8 cellular contexts compared by ENCODE assay signal in the genomic region with DNA sequence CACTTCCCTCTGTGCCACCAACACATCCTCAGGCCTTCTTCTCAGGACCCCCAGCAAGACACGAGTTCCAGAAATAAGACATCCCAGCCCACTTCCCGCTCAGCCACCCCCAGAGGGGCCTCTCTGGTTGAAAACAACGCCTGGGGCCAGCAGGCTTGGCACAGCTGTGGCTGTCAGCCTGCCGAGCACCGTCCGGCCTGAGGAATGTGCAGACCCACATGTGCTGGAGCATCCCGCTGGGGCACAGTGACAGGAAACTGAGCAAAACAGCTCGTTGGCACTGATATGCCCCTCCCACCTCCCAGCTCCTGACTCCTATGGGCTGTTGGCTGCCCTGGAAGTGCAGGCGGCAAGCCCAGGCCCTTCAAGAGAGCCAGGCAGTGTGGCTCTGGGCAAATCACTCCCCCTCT. TPM values are rescaled to one million over a fixed set of nuclear protein-coding genes. Genes with fewer than 3 reads are reported as not detected.
A peak's percentile ranks its signal among the peaks of the same experiment; 100 is the strongest.
DNase-seq lines count a peak whose midpoint lies in the region; ATAC-seq, FAIRE-seq and TF ChIP-seq lines count a peak whose summit lies in the region.

No MANE protein-coding gene starts in this region.

- CTCF ChIA-PET in GM12878 (lab: Yijun Ruan, JAX) = interaction anchor here (1.2 to 18.0 kb wide), 7 partner anchors 9 to 88 kb away, joined by 3 to 525 read pairs (median 36); no protein-coding TSS in a partner anchor

- TF ChIP-seq POLR2A in GM12878 (IDR thresholded peaks at IDR 0.05; ENCODE audit: low read depth, low read length) = no peak

- H3K27ac ChIP-seq in GM12878 (ENCODE audit: control insufficient read depth, insufficient read depth) (peak overlapping the region; percentile 90), layer of hippocampus (ENCODE audit: low read depth, low read length) (peak overlapping the region; percentile 58), stomach smooth muscle (ENCODE audit: low read length) (no peak overlapping the region)

- DNase-seq in DMS79 (lab: John Stamatoyannopoulos, UW) (peak; percentile 97), MG63 (peak; percentile 74), GM12878 (ENCODE audit: low read depth, low spot score) (no peak), NCI-H524 (lab: John Stamatoyannopoulos, UW) (no peak), DMS114 treated with DMSO at 0.1 percent for 48 hours (lab: John Stamatoyannopoulos, UW; ENCODE audit: unreplicated experiment) (no peak)

- TF ChIP-seq RAD21 in GM12878 (IDR thresholded peaks at IDR 0.05; ENCODE audit: insufficient read depth, low read depth, low read length) = no peak

- H3K9me3 ChIP-seq in MG63 = no peaks in the 10 kb centered on the region
- H3K9me3 ChIP-seq in GM12878 (replicated peaks; ENCODE audit: control insufficient read depth, insufficient read depth, low read length) = no peaks in the 10 kb centered on the region
- H3K9me3 ChIP-seq in stomach smooth muscle (ENCODE audit: control insufficient read depth in 2 of 2, low read length in 2 of 2) = no peaks in the 10 kb centered on the region

- no peak for TF ChIP-seq CTCF in GM12878 (IDR thresholded peaks at IDR 0.05 in 2 of 3, conservative IDR thresholded peaks at IDR 0.05 in 1 of 3; ENCODE audit: control insufficient read depth in 2 of 3, extremely low read depth in 1 of 3, insufficient read depth in 1 of 3, low read depth in 3 of 3, low read length in 3 of 3)

- in situ Hi-C loops in GM12878 (cut with MboI) = loop anchor here (10.0 kb wide), 1 partner anchor 1540 kb away; a partner anchor contains a TSS

- H3K4me2 ChIP-seq in GM12878 (ENCODE audit: control insufficient read depth, insufficient read depth) = peak overlapping the region; percentile 92

- no peak overlapping the region for H2AFZ ChIP-seq in GM12878 (ENCODE audit: control insufficient read depth, low read depth, low read length)

- peaks cover 54% of the 10 kb centered on the region for H3K79me2 ChIP-seq in GM12878 (ENCODE audit: control insufficient read depth, insufficient read depth, low read length)

- SMC1A ChIA-PET in GM12878 (lab: Charles Lee; ENCODE audit: uncharacterized antibody, unreplicated experiment) = interaction anchor here (0.7 to 5.1 kb wide), 13 partner anchors 10 to 72 kb away, joined by 3 to 74 read pairs (median 6); a partner anchor contains a TSS

- POLR2A ChIA-PET in GM12878 (lab: Charles Lee) = interaction anchor here (0.9 to 11.3 kb wide), 4 partner anchors 12 to 34 kb away, joined by 4 to 276 read pairs (median 8); no protein-coding TSS in a partner anchor

- H3K9ac ChIP-seq in GM12878 (ENCODE audit: control insufficient read depth, insufficient read depth, low read length) (peak overlapping the region; percentile 86), stomach smooth muscle (ENCODE audit: low read length in 2 of 2) (no peak overlapping the region)

- no peak overlapping the region for H3K4me3 ChIP-seq in MG63
- peak overlapping the region; percentile 85 for H3K4me3 ChIP-seq in GM12878
- peak overlapping the region; percentile 48 to 74 for H3K4me3 ChIP-seq in stomach smooth muscle (ENCODE audit: low read length in 2 of 2)

- H3K27me3 ChIP-seq in MG63 (no peaks in the 10 kb centered on the region), GM12878 (replicated peaks in 1 of 2; ENCODE audit: control insufficient read depth in 2 of 2, insufficient read depth in 2 of 2, low read length in 1 of 2) (no peaks in the 10 kb centered on the region), layer of hippocampus (ENCODE audit: control insufficient read depth, insufficient read depth, low read length) (no peaks in the 10 kb centered on the region), stomach smooth muscle (ENCODE audit: control insufficient read depth in 1 of 2, insufficient read depth in 2 of 2, low read length in 2 of 2) (peaks cover 23 to 38% of the 10 kb centered on the region in 2 donors)

- no TSS peak for BruUV-seq in GM12878 (replicated peaks; lab: Mats Ljungman, UMichigan)

- WGBS in GM12878 (ENCODE audit: insufficient coverage, insufficient replicate concordance, low lambda C conversion rate, missing lambda C conversion rate) = 2% methylated on average over 9 of the region's 9 CpGs

- no peak for TF ChIP-seq EP300 in GM12878 (IDR thresholded peaks at IDR 0.05; ENCODE audit: borderline replicate concordance in 1 of 2, control insufficient read depth in 1 of 2, low read depth in 2 of 2, low read length in 2 of 2)

- intact Hi-C loops in GM12878 (cut with micrococcal nuclease; ENCODE audit: unreplicated experiment) = no loop called here

- H4K20me1 ChIP-seq in GM12878 (ENCODE audit: control insufficient read depth, insufficient read depth) = no peaks in the 10 kb centered on the region

- RAD21 ChIA-PET in GM12878 (lab: Charles Lee; ENCODE audit: unreplicated experiment) = interaction anchor here (0.6 to 6.6 kb wide), 11 partner anchors 9 to 1434 kb away, joined by 3 to 78 read pairs (median 11); a partner anchor contains a TSS

- peak; percentile 5 for ATAC-seq in GM12878
- ATAC-seq in GM21381 (IDR thresholded peaks at IDR 0.05; ENCODE audit: unreplicated experiment) = no peak

- H3K4me1 ChIP-seq in GM12878 (ENCODE audit: control insufficient read depth, insufficient read depth, low read length) (peaks cover 48% of the 10 kb centered on the region), stomach smooth muscle (ENCODE audit: control insufficient read depth, insufficient read depth, low read length) (peaks cover 33% of the 10 kb centered on the region)

- FAIRE-seq in GM12878 (lab: Jason Lieb, UNC) = no peak

- H3K36me3 ChIP-seq in MG63 (no peaks in the 10 kb centered on the region), GM12878 (ENCODE audit: control insufficient read depth in 2 of 2, insufficient read depth in 2 of 2, low read length in 1 of 2) (0 out of 4 replicates have a peak, but pooled peaks cover 0 to 2% of the 10 kb centered on the region in 2 experiments), stomach smooth muscle (ENCODE audit: control insufficient read depth in 2 of 2, insufficient read depth in 2 of 2, low read length in 2 of 2) (no peaks in the 10 kb centered on the region)

TF ChIP-seq in GM12878, 131 proteins besides CTCF, POLR2A, EP300 and RAD21 (continues in another document):
- TF ChIP-seq POU2F2 (IDR thresholded peaks at IDR 0.05; ENCODE audit: borderline replicate concordance, low read depth, low read length) = no peak
- no peak for TF ChIP-seq ASH2L (IDR thresholded peaks at IDR 0.05; ENCODE audit: borderline replicate concordance, low read depth)
- TF ChIP-seq ZSCAN29 (IDR thresholded peaks at IDR 0.05) = no peak
- TF ChIP-seq ESRRA (IDR thresholded peaks at IDR 0.05; ENCODE audit: low read length) = no peak
- TF ChIP-seq MTA2 (IDR thresholded peaks at IDR 0.05; ENCODE audit: low read depth) = no peak
- TF ChIP-seq RELA (IDR thresholded peaks at IDR 0.05; ENCODE audit: borderline replicate concordance, partially characterized antibody) = no peak
- TF ChIP-seq RFX5 (IDR thresholded peaks at IDR 0.05; ENCODE audit: low read depth, low read length) = no peak
- TF ChIP-seq SMARCA5 (IDR thresholded peaks at IDR 0.05) = 0 out of 2 replicates have a peak, but pooled peaks have one; percentile 5
- TF ChIP-seq JUNB (IDR thresholded peaks at IDR 0.05) = no peak
- TF ChIP-seq IKZF1 (conservative IDR thresholded peaks at IDR 0.05) = 0 out of 2 replicates have a peak, but pooled peaks have one; percentile 30

RNA-seq across cellular contexts. Expression of a gene that starts 1.4 kb away (rescaled TPM):
- total RNA-seq in MG63 (2014; rRNA removed; shearing (Covaris generic); ENCODE audit: low replicate concordance) = 2.8 TPM in 2 replicates
- total RNA-seq in GM12878 (2013; cell fraction: nucleolus; rRNA removed) = 85.2 and 87.1 TPM in 2 replicates
- 18.5 and 20.0 TPM in 2 replicates for total RNA-seq in GM12878 (2014; rRNA removed)
- 16.2 and 16.7 TPM in 2 replicates for total RNA-seq in GM12878 (2014; rRNA removed; fragmentation: Illumina TruSeq; extraction: Trizol)
- 40.0 and 44.1 TPM in 2 replicates for total RNA-seq in GM12878 (2021)
- polyA plus RNA-seq in GM12878 (2011; ENCODE audit: low read depth) = 3.2 TPM
- polyA plus RNA-seq in GM12878 (2011; rRNA removed) = 9.2 and 13.7 TPM in 2 replicates
- polyA plus RNA-seq in GM12878 (2011; cell fraction: cytosol; rRNA removed) = 8.8 and 9.1 TPM in 2 replicates
- 35.2 and 47.8 TPM in 2 replicates for polyA plus RNA-seq in GM12878 (2011; cell fraction: nucleus; rRNA removed)
- polyA plus RNA-seq in GM12878 (2012) = 5.3 and 5.8 TPM in 2 replicates
- polyA plus RNA-seq in GM12878 (2014; fragmentation: Illumina TruSeq; extraction: Trizol) = 11.4 and 12.9 TPM in 2 replicates
- 1 to 10 TPM; 1.4 TPM for polyA plus RNA-seq in GM12878 (2014; fragmentation: Nextera tagmentation; extraction: Ambion mirVana)
- polyA plus RNA-seq in GM12878 (2014; rRNA removed) = 16.3 and 17.2 TPM in 2 replicates
- polyA plus RNA-seq in GM12878 (2016; fragmentation: Nextera tagmentation; extraction: Ambion mirVana) = 10 to 100 TPM; 11.6 to 13.0 TPM
- polyA minus RNA-seq in GM12878 (2011; rRNA and poly(A)+ RNA removed) = 23.6 and 27.6 TPM in 2 replicates
- 11.1 and 11.3 TPM in 2 replicates for polyA minus RNA-seq in GM12878 (2011; cell fraction: cytosol; rRNA and poly(A)+ RNA removed)
- polyA minus RNA-seq in GM12878 (2011; cell fraction: nucleus; rRNA and poly(A)+ RNA removed) = 21.9 and 38.7 TPM in 2 replicates

RNA-seq across cellular contexts. Expression of a gene that starts 19.8 kb away (rescaled TPM):
- total RNA-seq in MG63 (2014; rRNA removed; shearing (Covaris generic); ENCODE audit: low replicate concordance) = 31.5 and 38.1 TPM in 2 replicates
- 4.1 and 4.4 TPM in 2 replicates for total RNA-seq in GM12878 (2013; cell fraction: nucleolus; rRNA removed)
- total RNA-seq in GM12878 (2014; rRNA removed) (60.4 and 66.9 TPM in 2 replicates), GM12878 (2014; rRNA removed; fragmentation: Illumina TruSeq; extraction: Trizol) (57.9 and 58.5 TPM in 2 replicates), GM12878 (2021) (48.2 and 53.8 TPM in 2 replicates)
- polyA plus RNA-seq in GM12878 (2011; ENCODE audit: low read depth) = 38.1 TPM
- polyA plus RNA-seq in GM12878 (2011; rRNA removed) (60.9 and 71.4 TPM in 2 replicates), GM12878 (2014; fragmentation: Illumina TruSeq; extraction: Trizol) (71.2 and 82.5 TPM in 2 replicates), GM12878 (2014; fragmentation: Nextera tagmentation; extraction: Ambion mirVana) (10 to 100 TPM; 13.7 to 28.8 TPM), GM12878 (2014; rRNA removed) (53.0 and 56.8 TPM in 2 replicates), GM12878 (2016; fragmentation: Nextera tagmentation; extraction: Ambion mirVana) (100 to 1,000 TPM in 1 of 2 experiments, 10 to 100 TPM in 1; 12.8 to 139 TPM)
- polyA plus RNA-seq in GM12878 (2011; cell fraction: cytosol; rRNA removed) = 23.4 and 28.6 TPM in 2 replicates
- 11.2 and 13.0 TPM in 2 replicates for polyA plus RNA-seq in GM12878 (2011; cell fraction: nucleus; rRNA removed)
- 30.1 and 36.5 TPM in 2 replicates for polyA plus RNA-seq in GM12878 (2012)
- 13.3 and 15.7 TPM in 2 replicates for polyA minus RNA-seq in GM12878 (2011; rRNA and poly(A)+ RNA removed)
- polyA minus RNA-seq in GM12878 (2011; cell fraction: cytosol; rRNA and poly(A)+ RNA removed) = 8.0 and 9.5 TPM in 2 replicates
- 3.6 and 7.3 TPM in 2 replicates for polyA minus RNA-seq in GM12878 (2011; cell fraction: nucleus; rRNA and poly(A)+ RNA removed)

Comparison
In these comparisons a context has a peak if more than half of its experiments do, and no peak if none do; other contexts are left out.
1. DNase-seq: peak in DMS79 (single experiment) and MG63 (single experiment); none in GM12878 (single experiment), NCI-H524 (0 of 2) and DMS114 treated with DMSO at 0.1 percent for 48 hours (single experiment).